1 cellular context compared by ENCODE assay signal in genomic region chr22:38462960-38463784, GRCh38.
TF ChIP-seq lines count a peak whose summit lies in the region.

No MANE protein-coding gene starts in this region.

TF ChIP-seq in HepG2, 621 proteins besides CTCF, POLR2A, EP300 and RAD21 (continued from another document and continues in another):
- TF ChIP-seq, protein P1, sequence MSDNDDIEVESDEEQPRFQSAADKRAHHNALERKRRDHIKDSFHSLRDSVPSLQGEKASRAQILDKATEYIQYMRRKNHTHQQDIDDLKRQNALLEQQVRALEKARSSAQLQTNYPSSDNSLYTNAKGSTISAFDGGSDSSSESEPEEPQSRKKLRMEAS (IDR thresholded peaks at IDR 0.05), result peak; percentile 79
- no peak for TF ChIP-seq PBX3 (CRISPR knock-in tag; IDR thresholded peaks at IDR 0.05; ENCODE audit: borderline replicate concordance)
- TF ChIP-seq KDM5A (IDR thresholded peaks at IDR 0.05; ENCODE audit: borderline replicate concordance, low read length), result no peak
- TF ChIP-seq RAD51 (IDR thresholded peaks at IDR 0.05; ENCODE audit: borderline replicate concordance), result no peak
- no peak for TF ChIP-seq ZNF563 (CRISPR knock-in tag; IDR thresholded peaks at IDR 0.05)
- TF ChIP-seq ZNF564 (CRISPR knock-in tag; IDR thresholded peaks at IDR 0.05), result no peak
- TF ChIP-seq, protein P2, sequence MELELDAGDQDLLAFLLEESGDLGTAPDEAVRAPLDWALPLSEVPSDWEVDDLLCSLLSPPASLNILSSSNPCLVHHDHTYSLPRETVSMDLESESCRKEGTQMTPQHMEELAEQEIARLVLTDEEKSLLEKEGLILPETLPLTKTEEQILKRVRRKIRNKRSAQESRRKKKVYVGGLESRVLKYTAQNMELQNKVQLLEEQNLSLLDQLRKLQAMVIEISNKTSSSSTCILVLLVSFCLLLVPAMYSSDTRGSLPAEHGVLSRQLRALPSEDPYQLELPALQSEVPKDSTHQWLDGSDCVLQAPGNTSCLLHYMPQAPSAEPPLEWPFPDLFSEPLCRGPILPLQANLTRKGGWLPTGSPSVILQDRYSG (CRISPR knock-in tag; IDR thresholded peaks at IDR 0.05), result no peak
- TF ChIP-seq ETV6 (CRISPR knock-in tag; conservative IDR thresholded peaks at IDR 0.05), result no peak
- no peak for TF ChIP-seq FOXO4 (CRISPR knock-in tag; conservative IDR thresholded peaks at IDR 0.05)
- peak; percentile 78; the same call in 1 of the 2 replicates for TF ChIP-seq CBX5 (CRISPR knock-in tag; IDR thresholded peaks at IDR 0.05; ENCODE audit: borderline replicate concordance)
- TF ChIP-seq ZMAT5 (CRISPR knock-in tag; IDR thresholded peaks at IDR 0.05; ENCODE audit: borderline replicate concordance, low read depth), result no peak
- no peak for TF ChIP-seq ZBTB10 (CRISPR knock-in tag; IDR thresholded peaks at IDR 0.05; ENCODE audit: borderline replicate concordance)
- no peak for TF ChIP-seq TGIF2 (CRISPR knock-in tag; IDR thresholded peaks at IDR 0.05)
- no peak for TF ChIP-seq ZFP62 (CRISPR knock-in tag; IDR thresholded peaks at IDR 0.05)
- TF ChIP-seq JUN (CRISPR knock-in tag; IDR thresholded peaks at IDR 0.05), result no peak
- no peak for TF ChIP-seq NKX3-1 (CRISPR knock-in tag; IDR thresholded peaks at IDR 0.05)
- no peak; the same call in 1 of the 2 replicates for TF ChIP-seq ZNF343 (CRISPR knock-in tag; IDR thresholded peaks at IDR 0.05)
- peak; percentile 67; the same call in 1 of the 2 replicates for TF ChIP-seq KDM3A (CRISPR knock-in tag; IDR thresholded peaks at IDR 0.05; ENCODE audit: low read depth)
- TF ChIP-seq POGZ (CRISPR knock-in tag; IDR thresholded peaks at IDR 0.05), result peak; percentile 59
- no peak for TF ChIP-seq U2AF1 (optimal IDR thresholded peaks at IDR 0.05; ENCODE audit: low read depth, low read length)
- TF ChIP-seq, protein P3, sequence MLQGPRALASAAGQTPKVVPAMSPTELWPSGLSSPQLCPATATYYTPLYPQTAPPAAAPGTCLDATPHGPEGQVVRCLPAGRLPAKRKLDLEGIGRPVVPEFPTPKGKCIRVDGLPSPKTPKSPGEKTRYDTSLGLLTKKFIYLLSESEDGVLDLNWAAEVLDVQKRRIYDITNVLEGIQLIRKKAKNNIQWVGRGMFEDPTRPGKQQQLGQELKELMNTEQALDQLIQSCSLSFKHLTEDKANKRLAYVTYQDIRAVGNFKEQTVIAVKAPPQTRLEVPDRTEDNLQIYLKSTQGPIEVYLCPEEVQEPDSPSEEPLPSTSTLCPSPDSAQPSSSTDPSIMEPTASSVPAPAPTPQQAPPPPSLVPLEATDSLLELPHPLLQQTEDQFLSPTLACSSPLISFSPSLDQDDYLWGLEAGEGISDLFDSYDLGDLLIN (CRISPR knock-in tag; IDR thresholded peaks at IDR 0.05; ENCODE audit: borderline replicate concordance), result no peak
- no peak for TF ChIP-seq CHD2 (IDR thresholded peaks at IDR 0.05; ENCODE audit: low read depth, low read length)
- no peak for TF ChIP-seq ZNF678 (CRISPR knock-in tag; IDR thresholded peaks at IDR 0.05)
- TF ChIP-seq MAF1 (CRISPR knock-in tag; IDR thresholded peaks at IDR 0.05; ENCODE audit: borderline replicate concordance), result 0 out of 2 replicates have a peak, but pooled peaks have one; percentile 21
- TF ChIP-seq ZNF772 (CRISPR knock-in tag; IDR thresholded peaks at IDR 0.05), result 0 out of 2 replicates have a peak, but pooled peaks have one; percentile 32
- TF ChIP-seq ARNT2 (CRISPR knock-in tag; IDR thresholded peaks at IDR 0.05; ENCODE audit: low read depth), result 0 out of 2 replicates have a peak, but pooled peaks have one; percentile 17
- TF ChIP-seq, protein P4, sequence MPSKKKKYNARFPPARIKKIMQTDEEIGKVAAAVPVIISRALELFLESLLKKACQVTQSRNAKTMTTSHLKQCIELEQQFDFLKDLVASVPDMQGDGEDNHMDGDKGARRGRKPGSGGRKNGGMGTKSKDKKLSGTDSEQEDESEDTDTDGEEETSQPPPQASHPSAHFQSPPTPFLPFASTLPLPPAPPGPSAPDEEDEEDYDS (CRISPR knock-in tag; IDR thresholded peaks at IDR 0.05), result peak; percentile 50; the same call in 1 of the 2 replicates
- TF ChIP-seq ADNP (CRISPR knock-in tag; IDR thresholded peaks at IDR 0.05), result no peak
- TF ChIP-seq SRSF1 (optimal IDR thresholded peaks at IDR 0.05; ENCODE audit: low read depth, low read length), result no peak
- TF ChIP-seq, protein P5, sequence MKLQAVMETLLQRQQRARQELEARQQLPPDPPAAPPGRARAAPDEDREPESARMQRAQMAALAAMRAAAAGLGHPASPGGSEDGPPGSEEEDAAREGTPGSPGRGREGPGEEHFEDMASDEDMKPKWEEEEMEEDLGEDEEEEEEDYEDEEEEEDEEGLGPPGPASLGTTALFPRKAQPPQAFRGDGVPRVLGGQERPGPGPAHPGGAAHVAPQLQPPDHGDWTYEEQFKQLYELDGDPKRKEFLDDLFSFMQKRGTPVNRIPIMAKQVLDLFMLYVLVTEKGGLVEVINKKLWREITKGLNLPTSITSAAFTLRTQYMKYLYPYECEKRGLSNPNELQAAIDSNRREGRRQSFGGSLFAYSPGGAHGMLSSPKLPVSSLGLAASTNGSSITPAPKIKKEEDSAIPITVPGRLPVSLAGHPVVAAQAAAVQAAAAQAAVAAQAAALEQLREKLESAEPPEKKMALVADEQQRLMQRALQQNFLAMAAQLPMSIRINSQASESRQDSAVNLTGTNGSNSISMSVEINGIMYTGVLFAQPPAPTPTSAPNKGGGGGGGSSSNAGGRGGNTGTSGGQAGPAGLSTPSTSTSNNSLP (IDR thresholded peaks at IDR 0.05; ENCODE audit: low read depth, low read length), result no peak
- TF ChIP-seq ZNF572 (CRISPR knock-in tag; IDR thresholded peaks at IDR 0.05), result no peak
- no peak for TF ChIP-seq ARID2 (CRISPR knock-in tag; IDR thresholded peaks at IDR 0.05; ENCODE audit: borderline replicate concordance)
- TF ChIP-seq TAF1 (CRISPR knock-in tag; IDR thresholded peaks at IDR 0.05), result peak; percentile 42; the same call in 1 of the 2 replicates
- no peak for TF ChIP-seq CEBPG (CRISPR knock-in tag; IDR thresholded peaks at IDR 0.05)
- no peak for TF ChIP-seq ZNF230 (CRISPR knock-in tag; IDR thresholded peaks at IDR 0.05)
- TF ChIP-seq ZZZ3 (CRISPR knock-in tag; IDR thresholded peaks at IDR 0.05; ENCODE audit: borderline replicate concordance), result peak; percentile 48; the same call in 1 of the 2 replicates
- no peak for TF ChIP-seq HNRNPL (IDR thresholded peaks at IDR 0.05; ENCODE audit: low read depth, low read length)
- TF ChIP-seq, protein P6, sequence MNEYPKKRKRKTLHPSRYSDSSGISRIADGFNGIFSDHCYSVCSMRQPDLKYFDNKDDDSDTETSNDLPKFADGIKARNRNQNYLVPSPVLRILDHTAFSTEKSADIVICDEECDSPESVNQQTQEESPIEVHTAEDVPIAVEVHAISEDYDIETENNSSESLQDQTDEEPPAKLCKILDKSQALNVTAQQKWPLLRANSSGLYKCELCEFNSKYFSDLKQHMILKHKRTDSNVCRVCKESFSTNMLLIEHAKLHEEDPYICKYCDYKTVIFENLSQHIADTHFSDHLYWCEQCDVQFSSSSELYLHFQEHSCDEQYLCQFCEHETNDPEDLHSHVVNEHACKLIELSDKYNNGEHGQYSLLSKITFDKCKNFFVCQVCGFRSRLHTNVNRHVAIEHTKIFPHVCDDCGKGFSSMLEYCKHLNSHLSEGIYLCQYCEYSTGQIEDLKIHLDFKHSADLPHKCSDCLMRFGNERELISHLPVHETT (CRISPR knock-in tag; conservative IDR thresholded peaks at IDR 0.05), result 0 out of 2 replicates have a peak, but pooled peaks have one; percentile 39
- TF ChIP-seq SALL2 (CRISPR knock-in tag; IDR thresholded peaks at IDR 0.05), result no peak
- TF ChIP-seq, protein P7, sequence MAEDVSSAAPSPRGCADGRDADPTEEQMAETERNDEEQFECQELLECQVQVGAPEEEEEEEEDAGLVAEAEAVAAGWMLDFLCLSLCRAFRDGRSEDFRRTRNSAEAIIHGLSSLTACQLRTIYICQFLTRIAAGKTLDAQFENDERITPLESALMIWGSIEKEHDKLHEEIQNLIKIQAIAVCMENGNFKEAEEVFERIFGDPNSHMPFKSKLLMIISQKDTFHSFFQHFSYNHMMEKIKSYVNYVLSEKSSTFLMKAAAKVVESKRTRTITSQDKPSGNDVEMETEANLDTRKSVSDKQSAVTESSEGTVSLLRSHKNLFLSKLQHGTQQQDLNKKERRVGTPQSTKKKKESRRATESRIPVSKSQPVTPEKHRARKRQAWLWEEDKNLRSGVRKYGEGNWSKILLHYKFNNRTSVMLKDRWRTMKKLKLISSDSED (CRISPR knock-in tag; IDR thresholded peaks at IDR 0.05), result no peak
- TF ChIP-seq ZBTB7B (CRISPR knock-in tag; IDR thresholded peaks at IDR 0.05), result peak; percentile 72
- 0 out of 2 replicates have a peak, but pooled peaks have one; percentile 24 for TF ChIP-seq IRF2 (CRISPR knock-in tag; IDR thresholded peaks at IDR 0.05)
- TF ChIP-seq HNRNPK (IDR thresholded peaks at IDR 0.05; ENCODE audit: low read depth, low read length, poor library complexity, severe bottlenecking), result no peak
- TF ChIP-seq, protein P8, sequence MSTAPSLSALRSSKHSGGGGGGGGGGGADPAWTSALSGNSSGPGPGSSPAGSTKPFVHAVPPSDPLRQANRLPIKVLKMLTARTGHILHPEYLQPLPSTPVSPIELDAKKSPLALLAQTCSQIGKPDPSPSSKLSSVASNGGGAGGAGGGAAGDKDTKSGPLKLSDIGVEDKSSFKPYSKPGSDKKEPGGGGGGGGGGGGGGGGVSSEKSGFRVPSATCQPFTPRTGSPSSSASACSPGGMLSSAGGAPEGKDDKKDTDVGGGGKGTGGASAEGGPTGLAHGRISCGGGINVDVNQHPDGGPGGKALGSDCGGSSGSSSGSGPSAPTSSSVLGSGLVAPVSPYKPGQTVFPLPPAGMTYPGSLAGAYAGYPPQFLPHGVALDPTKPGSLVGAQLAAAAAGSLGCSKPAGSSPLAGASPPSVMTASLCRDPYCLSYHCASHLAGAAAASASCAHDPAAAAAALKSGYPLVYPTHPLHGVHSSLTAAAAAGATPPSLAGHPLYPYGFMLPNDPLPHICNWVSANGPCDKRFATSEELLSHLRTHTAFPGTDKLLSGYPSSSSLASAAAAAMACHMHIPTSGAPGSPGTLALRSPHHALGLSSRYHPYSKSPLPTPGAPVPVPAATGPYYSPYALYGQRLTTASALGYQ (CRISPR knock-in tag; IDR thresholded peaks at IDR 0.05), result no peak; the same call in 1 of the 2 replicates
- TF ChIP-seq ZNF644 (CRISPR knock-in tag; IDR thresholded peaks at IDR 0.05; ENCODE audit: low read depth), result no peak
- TF ChIP-seq ZNF383 (CRISPR knock-in tag; IDR thresholded peaks at IDR 0.05; ENCODE audit: borderline replicate concordance), result no peak
- TF ChIP-seq HOXD1 (CRISPR knock-in tag; IDR thresholded peaks at IDR 0.05), result no peak
